34 cellular contexts compared by ENCODE assay signal in the genomic region with DNA sequence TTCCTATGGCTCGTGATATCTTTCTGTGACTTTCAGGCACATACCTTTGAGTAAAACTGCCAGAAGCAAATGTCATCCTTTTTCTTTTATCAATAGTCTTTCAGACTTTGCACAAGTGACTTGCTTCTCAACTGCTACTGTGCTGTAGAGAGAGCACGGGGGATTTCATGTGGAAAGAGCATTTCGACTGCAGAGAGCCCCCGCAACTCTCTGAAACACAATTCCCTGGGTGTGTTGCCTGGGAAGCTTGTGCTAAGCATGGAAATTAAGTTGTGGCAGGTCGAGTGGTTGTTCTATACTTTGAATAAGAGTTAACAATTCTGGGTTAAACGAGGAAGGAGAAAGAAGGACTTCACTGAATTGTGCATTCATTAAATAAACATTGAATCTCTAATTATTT.
"Had no signal": no experiment of that assay in that cellular context is flagged by ENCODE, and none has a peak within 500 bp of the region (broad histone marks: within the 10 kb centered on the region; RNA-seq: fewer than 3 reads in every experiment).

No MANE protein-coding gene starts in this region.

- DNase-seq: Karpas-422, Kasumi-1, KG1, MG63, MM.1S, MV-4-11, NCI-H1048, NCI-H1092, NCI-H1092 treated with DMSO at 0.1 percent for 48 hours, NCI-H1105, NCI-H1105 treated with DMSO at 0.1 percent for 48 hours, NCI-H1417, NCI-H1417 treated with DMSO at 0.1 percent for 48 hours, NCI-H1436, NCI-H1436 treated with DMSO at 0.1 percent for 48 hours, NCI-H146, NCI-H1694, NCI-H1694 treated with DMSO at 0.1 percent for 48 hours, NCI-H187, NCI-H187 treated with DMSO at 0.1 percent for 48 hours, NCI-H1930, NCI-H2029, NCI-H2029 treated with DMSO at 0.1 percent for 48 hours, NCI-H2081, NCI-H2081 treated with DMSO at 0.1 percent for 48 hours, NCI-H2107, NCI-H2171, NCI-H2171 treated with DMSO at 0.1 percent for 48 hours, NCI-H2227 treated with DMSO at 0.1 percent for 48 hours, NCI-H226, NCI-H345, NCI-H446, NCI-H446 treated with DMSO at 0.1 percent for 48 hours had no signal

- H3K4me3 ChIP-seq: MG63 had no signal

- H3K27me3 ChIP-seq: MG63 had no signal

- H3K36me3 ChIP-seq: MG63 had no signal

- H3K9me3 ChIP-seq: MG63 had no signal

- H3K27ac ChIP-seq: KMS-11 had no signal
